Comparison of ENCODE assay signal across 8 cellular contexts in the genomic region with DNA sequence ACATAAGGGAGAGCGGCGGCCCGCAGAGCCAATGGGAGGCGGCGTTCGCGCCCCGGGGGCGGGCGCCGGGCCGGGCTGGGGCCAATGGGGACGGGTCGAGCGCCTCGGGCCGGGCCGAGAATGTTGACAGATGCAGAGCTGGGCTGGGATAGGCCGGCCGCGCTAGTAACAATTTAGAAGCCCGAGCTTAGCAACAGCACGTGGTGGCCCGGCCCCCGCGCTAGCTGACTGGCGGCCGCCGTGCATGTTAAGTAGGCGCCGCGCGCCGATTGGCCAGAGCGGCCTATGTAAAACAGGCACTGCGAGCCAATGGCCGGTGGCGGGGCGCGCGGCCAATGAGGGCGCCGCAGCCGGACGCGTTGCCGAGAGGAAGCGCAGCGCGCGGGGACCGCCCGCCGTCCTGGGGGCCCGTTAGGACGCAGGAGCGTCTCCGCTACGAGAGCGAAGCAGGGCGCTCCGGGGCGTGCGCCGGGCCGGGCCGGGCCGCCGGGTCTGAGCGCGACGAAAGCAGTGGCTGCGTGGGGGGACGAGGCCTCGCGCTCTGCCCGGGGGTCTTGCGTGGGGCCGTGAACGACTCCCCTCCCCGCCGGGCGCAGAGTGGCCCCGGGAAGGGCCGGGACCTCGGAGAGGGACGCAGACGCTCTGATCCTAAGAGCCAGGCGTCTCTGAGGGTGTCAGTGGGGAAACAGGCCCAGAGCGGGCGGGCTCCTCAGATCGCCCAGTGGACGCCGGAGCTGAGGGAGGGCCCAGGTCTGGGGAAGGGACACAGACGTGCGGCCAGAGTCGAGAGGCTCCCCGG.
DNase-seq lines count a peak whose midpoint lies in the region; ATAC-seq lines count a peak whose summit lies in the region.

No MANE protein-coding gene starts in this region.

- no peaks in the 10 kb centered on the region for H3K9me3 Mint-ChIP-seq in activated naive CD4-positive, alpha-beta T cell treated with anti-CD3 and anti-CD28 coated beads, Interleukin-2, amount 50 U/mL, for 24 hours

- H3K27ac Mint-ChIP-seq in activated naive CD4-positive, alpha-beta T cell treated with anti-CD3 and anti-CD28 coated beads, Interleukin-2, amount 50 U/mL, for 24 hours = peak overlapping the region; percentile 51

- DNase-seq in NCI-H1048 (lab: John Stamatoyannopoulos, UW) = peak; percentile 98
- DNase-seq in SK-N-MC (ENCODE audit: low read depth, low spot score) = peak; percentile 93
- peak; percentile 99 for DNase-seq in globus pallidus (ENCODE audit: low spot score)
- peak; percentile 93 for DNase-seq in non-pigmented ciliary epithelial cell (ENCODE audit: low read depth)
- DNase-seq in superior temporal gyrus (ENCODE audit: extremely low spot score) = peak; percentile 99

- H3K4me1 Mint-ChIP-seq in activated naive CD4-positive, alpha-beta T cell treated with anti-CD3 and anti-CD28 coated beads, Interleukin-2, amount 50 U/mL, for 24 hours = peaks cover 4% of the 10 kb centered on the region

- no peaks in the 10 kb centered on the region for H3K9me3 ChIP-seq in SK-N-MC (ENCODE audit: low read depth, low read length)

- 0 out of 2 replicates have a peak overlapping the region, but pooled peaks have one; percentile 50 for H3K27ac ChIP-seq in SK-N-MC

- peak overlapping the region; percentile 72 for H3K4me3 Mint-ChIP-seq in activated naive CD4-positive, alpha-beta T cell treated with anti-CD3 and anti-CD28 coated beads, Interleukin-2, amount 50 U/mL, for 24 hours

- H3K4me3 ChIP-seq in GM08714 (ENCODE audit: low read length) (peak overlapping the region; percentile 60; the same call in 1 of the 2 replicates), SK-N-MC (peak overlapping the region; percentile 86)

- no peaks in the 10 kb centered on the region for H3K36me3 ChIP-seq in SK-N-MC (ENCODE audit: insufficient read depth, low read length)

- no peaks in the 10 kb centered on the region for H3K27me3 Mint-ChIP-seq in activated naive CD4-positive, alpha-beta T cell treated with anti-CD3 and anti-CD28 coated beads, Interleukin-2, amount 50 U/mL, for 24 hours

- H3K9ac ChIP-seq in SK-N-MC (ENCODE audit: insufficient read length) = peak overlapping the region; percentile 73

- peak; percentile 88 for ATAC-seq in HG02588 (IDR thresholded peaks at IDR 0.05; ENCODE audit: unreplicated experiment)

- no peaks in the 10 kb centered on the region for H3K36me3 Mint-ChIP-seq in activated naive CD4-positive, alpha-beta T cell treated with anti-CD3 and anti-CD28 coated beads, Interleukin-2, amount 50 U/mL, for 24 hours

Comparison
In these comparisons a context has a peak if more than half of its experiments do, and no peak if none do; other contexts are left out.
1. Peak in every context shown above with its lines: DNase-seq, ATAC-seq, H3K4me3 ChIP-seq and H3K27ac ChIP-seq.